21 cellular contexts compared by ENCODE assay signal in genomic region chr17:60353773-60354172, GRCh38. TPM values are rescaled to one million over a fixed set of nuclear protein-coding genes. Genes with fewer than 3 reads are reported as not detected.
DNase-seq lines count a peak whose midpoint lies in the region; ATAC-seq and TF ChIP-seq lines count a peak whose summit lies in the region.
"Had no signal": no experiment of that assay in that cellular context is flagged by ENCODE, and none has a peak within 500 bp of the region (broad histone marks: within the 10 kb centered on the region; RNA-seq: fewer than 3 reads in every experiment).

No MANE protein-coding gene starts in this region.

- H3K36me3 ChIP-seq in ACC112 (ENCODE audit: insufficient read depth, low read length): no peaks in the 10 kb centered on the region

- no peak for TF ChIP-seq CTCF in HFFc6 (IDR thresholded peaks at IDR 0.05)
- no peak for TF ChIP-seq CTCF in VCaP (conservative IDR thresholded peaks at IDR 0.05)

- peaks cover 55% of the 10 kb centered on the region for H3K79me2 ChIP-seq in ACC112 (ENCODE audit: control insufficient read depth, insufficient read depth, low read length, unreplicated experiment)

- H3K4me1 ChIP-seq in ACC112 (ENCODE audit: control insufficient read depth, insufficient read depth, low read length, unreplicated experiment): peaks cover 40% of the 10 kb centered on the region

- H3K27ac ChIP-seq in ACC112 (ENCODE audit: low read depth, low read length): peak overlapping the region; percentile 19
- H3K27ac ChIP-seq in VCaP: peak overlapping the region; percentile 69

- no peaks in the 10 kb centered on the region for H3K27me3 Mint-ChIP-seq in HFFc6 (ENCODE audit: insufficient read depth)

- DNase-seq in HFFc6 (no peak), left lobe of liver (ENCODE audit: low spot score) (no peak), NAMALWA (ENCODE audit: low spot score) (no peak), GOT3 (lab: John Stamatoyannopoulos, UW) (no peak)
- no peak for DNase-seq in effector CD4-positive, alpha-beta T cell
- DNase-seq: ACHN, AML-193, DMS 273 treated with DMSO at 0.1 percent for 48 hours, GDM1, NCI-H1092 treated with DMSO at 0.1 percent for 48 hours, NCI-H146, NCI-H2029 treated with DMSO at 0.1 percent for 48 hours, NCI-H2171 treated with DMSO at 0.1 percent for 48 hours, NCI-H446, SHP77 treated with DMSO at 0.1 percent for 48 hours, T-helper 1 cell had no signal

- H2AFZ ChIP-seq in ACC112 (ENCODE audit: low read length, unreplicated experiment): no peak overlapping the region
- H2AFZ ChIP-seq: GM23338 had no signal

- peaks cover 58% of the 10 kb centered on the region for H3K4me1 Mint-ChIP-seq in HFFc6 (ENCODE audit: low read depth)

- no peak overlapping the region for H3K4me3 ChIP-seq in ACC112 (ENCODE audit: low read depth, low read length)
- H3K4me3 ChIP-seq: GM23338 had no signal

- H3K4me3 Mint-ChIP-seq in HFFc6: no peak overlapping the region
- H3K4me3 Mint-ChIP-seq: CD14-positive monocyte, GM23338 had no signal

- ATAC-seq in left lobe of liver: peak; percentile 7
- ATAC-seq: GM23338, HCT116 had no signal

- no peaks in the 10 kb centered on the region for H3K27me3 ChIP-seq in ACC112 (ENCODE audit: insufficient read depth, low read length)

- no peaks in the 10 kb centered on the region for H3K9me3 Mint-ChIP-seq in HFFc6
- H3K9me3 Mint-ChIP-seq: CD14-positive monocyte, GM23338 had no signal

- peak overlapping the region; percentile 40; the same call in 1 of the 2 replicates for H3K27ac Mint-ChIP-seq in HFFc6
- H3K27ac Mint-ChIP-seq: GM23338 had no signal

- H3K36me3 Mint-ChIP-seq in HFFc6 (ENCODE audit: low read depth): no peaks in the 10 kb centered on the region; the same call in 1 of the 2 replicates

RNA-seq across cellular contexts. Expression of gene USP32, which starts 38.2 kb away (rescaled TPM):
- 10 to 100 TPM; 46.7 to 57.3 (median 51.7) TPM for total RNA-seq in HFFc6 (2021; fragmentation: NEBNext Ultra II Directional; extraction: Animal tissue kit (Norgen Biotek cat#: 25700))
- 25.9 TPM for total RNA-seq in left lobe of liver
